Comparison of ENCODE assay signal across 21 cellular contexts in the genomic region with DNA sequence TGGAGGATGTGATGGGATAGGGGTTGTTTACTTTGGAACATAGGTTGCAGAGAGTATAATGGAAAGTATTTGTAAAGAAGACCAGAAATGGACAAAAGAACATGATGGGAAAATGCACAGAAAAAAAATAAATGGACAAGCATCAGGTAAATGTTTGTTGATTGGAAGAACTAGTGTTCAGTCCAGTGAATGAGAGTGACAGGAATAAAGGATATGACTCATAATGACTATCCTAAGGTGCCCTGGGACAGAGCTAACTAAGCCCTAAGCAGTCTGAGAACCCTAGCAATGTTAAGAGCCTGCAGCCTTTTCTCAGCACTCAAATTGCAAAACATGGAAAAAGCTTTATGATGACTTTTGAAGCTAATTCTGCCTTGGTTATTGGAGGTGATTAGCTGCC.
A peak's percentile ranks its signal among the peaks of the same experiment; 100 is the strongest.
DNase-seq lines count a peak whose midpoint lies in the region; ATAC-seq, FAIRE-seq and TF ChIP-seq lines count a peak whose summit lies in the region.
"Had no signal": no experiment of that assay in that cellular context is flagged by ENCODE, and none has a peak within 500 bp of the region (broad histone marks: within the 10 kb centered on the region; RNA-seq: fewer than 3 reads in every experiment).

No MANE protein-coding gene starts in this region.

- FAIRE-seq in RCC 7860 (lab: Jason Lieb, UNC), result peak; percentile 78
- FAIRE-seq: GM12892, HTR-8/SVneo, K562 had no signal

- TF ChIP-seq POLR2A in Peyer's patch (IDR thresholded peaks at IDR 0.05), result no peak

- peak; percentile 98 for ATAC-seq in foreskin keratinocyte
- ATAC-seq: HCT116, K562 had no signal

- H3K36me3 ChIP-seq in Peyer's patch, result no peaks in the 10 kb centered on the region

- H3K27me3 ChIP-seq in foreskin keratinocyte, result no peaks in the 10 kb centered on the region
- H3K27me3 ChIP-seq in Peyer's patch, result no peaks in the 10 kb centered on the region

- DNase-seq in DMS53 treated with DMSO at 0.1 percent for 48 hours (lab: John Stamatoyannopoulos, UW; ENCODE audit: unreplicated experiment) (peak; percentile 38), RCC 7860 (ENCODE audit: low spot score) (peak; percentile 50), foreskin keratinocyte (peak; percentile 31 to 72), retinal pigment epithelial cell (ENCODE audit: low read depth) (peak; percentile 48), NCI-H524 (lab: John Stamatoyannopoulos, UW) (no peak), Peyer's patch (no peak)
- DNase-seq in activated CD4-positive, CD25-positive, alpha-beta regulatory T cell treated with anti-CD3 and anti-CD28 coated beads, Interleukin-2, amount 50 U/mL, for 72 hours, result no peak
- DNase-seq: DND-41, Kasumi-1, NCI-H1092 treated with DMSO at 0.1 percent for 48 hours, NCI-H146, NCI-H1930, NCI-H2107, NCI-H446 treated with DMSO at 0.1 percent for 48 hours, NCI-H526 treated with DMSO at 0.1 percent for 48 hours, SK-N-SH, SW 1271 had no signal

- TF ChIP-seq CTCF in foreskin keratinocyte (conservative IDR thresholded peaks at IDR 0.05) (no peak), retinal pigment epithelial cell (conservative IDR thresholded peaks at IDR 0.05; ENCODE audit: low read depth, low read length) (no peak), Peyer's patch (IDR thresholded peaks at IDR 0.05) (no peak)

- H3K27ac ChIP-seq in foreskin keratinocyte, result no peak overlapping the region
- no peak overlapping the region for H3K27ac ChIP-seq in Peyer's patch

- H3K9me3 ChIP-seq in Peyer's patch, result no peaks in the 10 kb centered on the region
- H3K9me3 ChIP-seq: SK-N-SH had no signal

- no peak overlapping the region for H3K4me3 ChIP-seq in retinal pigment epithelial cell (ENCODE audit: low read length)
- no peak overlapping the region for H3K4me3 ChIP-seq in Peyer's patch
- H3K4me3 ChIP-seq: K562 had no signal

- H3K4me1 ChIP-seq in foreskin keratinocyte (peaks cover 10% of the 10 kb centered on the region), Peyer's patch (no peaks in the 10 kb centered on the region)

Comparison
In these comparisons a context has a peak if more than half of its experiments do, and no peak if none do; other contexts are left out.
1. DNase-seq: peak in DMS53 treated with DMSO at 0.1 percent for 48 hours (single experiment), RCC 7860 (single experiment), foreskin keratinocyte (2 of 2) and retinal pigment epithelial cell (single experiment); none in activated CD4-positive, CD25-positive, alpha-beta regulatory T cell treated with anti-CD3 and anti-CD28 coated beads, Interleukin-2, amount 50 U/mL, for 72 hours (single experiment), NCI-H524 (0 of 2) and Peyer's patch (0 of 3).